In genomic region chr3:141454906-141455602, GRCh38 we compare ENCODE assay signal across 8 cellular contexts. TPM values are rescaled to one million over a fixed set of nuclear protein-coding genes. Genes with fewer than 3 reads are reported as not detected.
DNase-seq lines count a peak whose midpoint lies in the region; ATAC-seq and TF ChIP-seq lines count a peak whose summit lies in the region.

No MANE protein-coding gene starts in this region.

- no peaks in the 10 kb centered on the region for H3K36me3 Mint-ChIP-seq in activated CD4-positive, alpha-beta memory T cell treated with anti-CD3 and anti-CD28 coated beads, Interleukin-2, amount 10 ng/mL, durations not matched to agents 7 days and 5 days (ENCODE audit: low read depth)
- H3K36me3 Mint-ChIP-seq in osteocyte (ENCODE audit: unreplicated experiment), result no peaks in the 10 kb centered on the region

- H3K27ac Mint-ChIP-seq in activated CD4-positive, alpha-beta memory T cell treated with anti-CD3 and anti-CD28 coated beads, Interleukin-2, amount 10 ng/mL, durations not matched to agents 7 days and 5 days, result no peak overlapping the region
- no peak overlapping the region for H3K27ac Mint-ChIP-seq in osteocyte (ENCODE audit: unreplicated experiment)

- POLR2A ChIA-PET in activated CD4-positive, alpha-beta memory T cell treated with anti-CD3 and anti-CD28 coated beads, Interleukin-2, amount 10 ng/mL, durations not matched to agents 7 days and 5 days (lab: Charles Lee), result interaction anchor here (1.2 to 3.9 kb wide), 6 partner anchors 13 to 151 kb away, joined by 3 to 31 read pairs (median 7); no protein-coding TSS in a partner anchor

- CTCF ChIA-PET in activated CD4-positive, alpha-beta memory T cell treated with anti-CD3 and anti-CD28 coated beads, Interleukin-2, amount 10 ng/mL, durations not matched to agents 7 days and 5 days (lab: Charles Lee), result interaction anchor here (0.6 to 10.2 kb wide), 37 partner anchors 9 to 823 kb away, joined by 3 to 374 read pairs (median 5); partner anchors contain the start of gene PXYLP1

- TF ChIP-seq POLR2A in GM18505 (IDR thresholded peaks at IDR 0.05; ENCODE audit: borderline replicate concordance, extremely low read depth, insufficient read depth, insufficient read length), result no peak

- H3K27me3 Mint-ChIP-seq in activated CD4-positive, alpha-beta memory T cell treated with anti-CD3 and anti-CD28 coated beads, Interleukin-2, amount 10 ng/mL, durations not matched to agents 7 days and 5 days, result no peaks in the 10 kb centered on the region
- H3K27me3 Mint-ChIP-seq in osteocyte (ENCODE audit: unreplicated experiment), result no peaks in the 10 kb centered on the region

- TF ChIP-seq CTCF in AG10803 (conservative IDR thresholded peaks at IDR 0.05; ENCODE audit: low read length) (peak; percentile 83), GM12875 (IDR thresholded peaks at IDR 0.05; ENCODE audit: borderline replicate concordance, insufficient read depth, low read depth, low read length) (peak; percentile 67), foreskin fibroblast (IDR thresholded peaks at IDR 0.05; ENCODE audit: low read depth, low read length) (peak; percentile 63), osteocyte (IDR thresholded peaks at IDR 0.05) (peak; percentile 71)

- peaks cover 11% of the 10 kb centered on the region for H3K4me1 Mint-ChIP-seq in activated CD4-positive, alpha-beta memory T cell treated with anti-CD3 and anti-CD28 coated beads, Interleukin-2, amount 10 ng/mL, durations not matched to agents 7 days and 5 days
- peaks cover 10% of the 10 kb centered on the region for H3K4me1 Mint-ChIP-seq in osteocyte (ENCODE audit: unreplicated experiment)

- no peaks in the 10 kb centered on the region for H3K9me3 Mint-ChIP-seq in activated CD4-positive, alpha-beta memory T cell treated with anti-CD3 and anti-CD28 coated beads, Interleukin-2, amount 10 ng/mL, durations not matched to agents 7 days and 5 days
- no peaks in the 10 kb centered on the region for H3K9me3 Mint-ChIP-seq in osteocyte (ENCODE audit: unreplicated experiment)

- no peak overlapping the region for H3K4me3 Mint-ChIP-seq in activated CD4-positive, alpha-beta memory T cell treated with anti-CD3 and anti-CD28 coated beads, Interleukin-2, amount 10 ng/mL, durations not matched to agents 7 days and 5 days
- H3K4me3 Mint-ChIP-seq in osteocyte (ENCODE audit: unreplicated experiment), result no peak overlapping the region

- DNase-seq in AG10803 (ENCODE audit: low read depth) (peak; percentile 88), NCI-H446 treated with DMSO at 0.1 percent for 48 hours (lab: John Stamatoyannopoulos, UW) (peak; percentile 64), foreskin fibroblast (peak; percentile 75 to 82), osteocyte (ENCODE audit: extremely low spot score, unreplicated experiment) (no peak)
- DNase-seq in activated CD4-positive, alpha-beta memory T cell treated with anti-CD3 and anti-CD28 coated beads, Interleukin-2, amount 10 ng/mL, durations not matched to agents 7 days and 5 days, result peak; percentile 27

- ATAC-seq in HG03439 (IDR thresholded peaks at IDR 0.05; ENCODE audit: unreplicated experiment), result peak; percentile 42
- ATAC-seq in GM18505 (IDR thresholded peaks at IDR 0.05; ENCODE audit: unreplicated experiment), result no peak

- peak overlapping the region; percentile 40 for H3K4me3 ChIP-seq in AG10803 (ENCODE audit: low read length)
- no peak overlapping the region for H3K4me3 ChIP-seq in GM12875 (ENCODE audit: low read depth, low read length)
- peak overlapping the region; percentile 24 to 33 for H3K4me3 ChIP-seq in foreskin fibroblast (ENCODE audit: low read depth in 1 of 2, low read length in 2 of 2)

RNA-seq across cellular contexts. Expression of gene RASA2, which starts 31.8 kb away (rescaled TPM):
- 10 to 100 TPM; 53.7 to 54.5 TPM for total RNA-seq in activated CD4-positive, alpha-beta memory T cell treated with anti-CD3 and anti-CD28 coated beads, Interleukin-2, amount 10 ng/mL, durations not matched to agents 7 days and 5 days
- 8.4 and 9.9 TPM in 2 replicates for total RNA-seq in osteocyte
